1 cellular context compared by ENCODE assay signal in genomic region chr15:69660658-69661405, GRCh38.
TF ChIP-seq lines count a peak whose summit lies in the region.

No MANE protein-coding gene starts in this region.

TF ChIP-seq in K562, 482 proteins besides CTCF, POLR2A, EP300 and RAD21 (continued from another document):
- TF ChIP-seq RFX5 (IDR thresholded peaks at IDR 0.05; ENCODE audit: low read depth, low read length), result no peak
- no peak for TF ChIP-seq ZNF77 (CRISPR knock-in tag; IDR thresholded peaks at IDR 0.05)
- TF ChIP-seq C11orf30 (IDR thresholded peaks at IDR 0.05; ENCODE audit: low read depth), result peak; percentile 70
- TF ChIP-seq ZNF780A (CRISPR knock-in tag; IDR thresholded peaks at IDR 0.05), result no peak
- no peak for TF ChIP-seq ELK1 (CRISPR knock-in tag; IDR thresholded peaks at IDR 0.05)
- TF ChIP-seq THAP12 (CRISPR knock-in tag; IDR thresholded peaks at IDR 0.05), result no peak
- no peak for TF ChIP-seq KDM5B (IDR thresholded peaks at IDR 0.05; ENCODE audit: insufficient replicate concordance, low read depth, low read length)
- TF ChIP-seq ZNF140 (CRISPR knock-in tag; IDR thresholded peaks at IDR 0.05), result no peak
- TF ChIP-seq ZBTB17 (CRISPR knock-in tag; IDR thresholded peaks at IDR 0.05), result no peak
- TF ChIP-seq BMI1 (IDR thresholded peaks at IDR 0.05; ENCODE audit: low read length), result no peak
- peak; percentile 28; the same call in 1 of the 2 replicates for TF ChIP-seq SPI1 (IDR thresholded peaks at IDR 0.05; ENCODE audit: borderline replicate concordance, low read depth, low read length)
- no peak for TF ChIP-seq SMAD2 (IDR thresholded peaks at IDR 0.05; ENCODE audit: low read depth, low read length)
- TF ChIP-seq ZNF316 (IDR thresholded peaks at IDR 0.05), result peak; percentile 80
- TF ChIP-seq ZNF146 (CRISPR knock-in tag; IDR thresholded peaks at IDR 0.05; ENCODE audit: unreplicated experiment), result no peak
- no peak for TF ChIP-seq DDX20 (tag; IDR thresholded peaks at IDR 0.05; ENCODE audit: low read depth)
- TF ChIP-seq ZNF354B (CRISPR knock-in tag; IDR thresholded peaks at IDR 0.05), result no peak
- no peak for TF ChIP-seq SNRNP70 (optimal IDR thresholded peaks at IDR 0.05; ENCODE audit: low read depth, low read length)
- no peak for TF ChIP-seq AFF4 (CRISPR knock-in tag; IDR thresholded peaks at IDR 0.05)
- TF ChIP-seq MAFF (IDR thresholded peaks at IDR 0.05; ENCODE audit: low read length), result peak; percentile 53
- no peak for TF ChIP-seq TCFL5 (CRISPR knock-in tag; conservative IDR thresholded peaks at IDR 0.05)
- TF ChIP-seq KDM1A (IDR thresholded peaks at IDR 0.05), result no peak
- TF ChIP-seq ZBTB7A (IDR thresholded peaks at IDR 0.05; ENCODE audit: borderline replicate concordance, control insufficient read depth, low read depth, low read length), result no peak
- no peak for TF ChIP-seq HEY1 (CRISPR knock-in tag; IDR thresholded peaks at IDR 0.05; ENCODE audit: borderline replicate concordance)
- peak; percentile 57 for TF ChIP-seq MAFK (IDR thresholded peaks at IDR 0.05; ENCODE audit: low read length)
TF ChIP-seq in K562: peak in this region for 6.
